Comparison of ENCODE assay signal across 21 cellular contexts in the genomic region with DNA sequence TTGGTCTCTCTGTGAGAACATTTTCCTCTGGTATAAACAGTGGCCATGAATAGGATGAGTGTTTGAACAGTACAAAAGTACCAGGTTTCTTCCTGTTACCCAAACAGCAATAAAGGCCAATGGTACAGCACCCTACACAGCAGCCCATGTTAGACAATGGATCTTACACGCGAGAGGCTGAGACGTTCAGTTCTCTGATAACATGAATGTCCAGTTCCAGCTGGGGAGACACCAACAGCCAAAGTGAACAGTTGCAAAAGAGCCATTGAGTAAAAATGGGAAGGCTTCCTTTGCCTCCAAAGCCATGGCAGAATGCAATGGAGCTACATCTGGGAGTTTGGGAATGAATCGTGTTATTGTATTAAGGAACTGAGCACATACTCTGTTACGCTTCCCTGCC.
DNase-seq lines count a peak whose midpoint lies in the region; ATAC-seq and TF ChIP-seq lines count a peak whose summit lies in the region.
"Had no signal": no experiment of that assay in that cellular context is flagged by ENCODE, and none has a peak within 500 bp of the region (broad histone marks: within the 10 kb centered on the region; RNA-seq: fewer than 3 reads in every experiment).

No MANE protein-coding gene starts in this region.

- no peak overlapping the region for H3K4me3 ChIP-seq in left lung
- H3K4me3 ChIP-seq: colonic mucosa, gastroesophageal sphincter, MG63, neural progenitor cell, tibial nerve had no signal

- DNase-seq in C1 segment of cervical spinal cord (lab: John Stamatoyannopoulos, UW) (peak in 11 of 14 donors; percentile 38 to 79 (median 68)), NCI-H146 treated with DMSO at 0.1 percent for 48 hours (lab: John Stamatoyannopoulos, UW; ENCODE audit: unreplicated experiment) (peak; percentile 99), SHP77 treated with DMSO at 0.1 percent for 48 hours (lab: John Stamatoyannopoulos, UW) (peak; percentile 96), left lung (no peak), UCSD-AML1 (lab: John Stamatoyannopoulos, UW; ENCODE audit: unreplicated experiment) (no peak), activated gamma-delta T cell (lab: John Stamatoyannopoulos, UW) (no peak)
- DNase-seq: activated CD8-positive, alpha-beta T cell treated with anti-CD3 and anti-CD28 coated beads, Interleukin-2, amount 10 ng/mL, durations not matched to agents 7 days and 5 days; amniotic stem cell; Caco-2; colonic mucosa; GF-D8; HCEC 1CT; mesenchymal stem cell; MG63; NCI-H524; stimulated activated CD4-positive, alpha-beta T cell treated with anti-CD3 and anti-CD28 coated beads, Interleukin-4, amount 100 ng/mL, for 24 hours had no signal

- H3K4me1 ChIP-seq in left lung: no peaks in the 10 kb centered on the region
- H3K4me1 ChIP-seq: Caco-2, colonic mucosa, gastroesophageal sphincter, neural progenitor cell, tibial nerve had no signal

- intact Hi-C loops in left lung (cut with DNase I): no loop called here

- H3K9me3 ChIP-seq in left lung: no peaks in the 10 kb centered on the region
- H3K9me3 ChIP-seq: Caco-2, colonic mucosa, gastroesophageal sphincter, tibial nerve had no signal

- no peak for TF ChIP-seq CTCF in left lung (IDR thresholded peaks at IDR 0.05)

- H3K36me3 ChIP-seq in left lung: no peaks in the 10 kb centered on the region
- H3K36me3 ChIP-seq: colonic mucosa, gastroesophageal sphincter, MG63, neural progenitor cell, tibial nerve had no signal

- peak; percentile 75 for ATAC-seq in left lung
- ATAC-seq in GM21360 (IDR thresholded peaks at IDR 0.05; ENCODE audit: unreplicated experiment): no peak
- ATAC-seq in GM21390 (IDR thresholded peaks at IDR 0.05; ENCODE audit: unreplicated experiment): no peak
- ATAC-seq: activated CD8-positive, alpha-beta T cell treated with anti-CD3 and anti-CD28 coated beads, Interleukin-2, amount 10 ng/mL, durations not matched to agents 7 days and 5 days; gastroesophageal sphincter had no signal

- no peak overlapping the region for H3K27ac ChIP-seq in left lung
- H3K27ac ChIP-seq: colonic mucosa, gastroesophageal sphincter, neural progenitor cell, tibial nerve had no signal

- no peaks in the 10 kb centered on the region for H3K27me3 ChIP-seq in left lung
- H3K27me3 ChIP-seq: colonic mucosa, gastroesophageal sphincter, MG63, neural progenitor cell, tibial nerve had no signal

Comparison
In these comparisons a context has a peak if more than half of its experiments do, and no peak if none do; other contexts are left out.
1. DNase-seq: peak in C1 segment of cervical spinal cord (11 of 14), NCI-H146 treated with DMSO at 0.1 percent for 48 hours (single experiment) and SHP77 treated with DMSO at 0.1 percent for 48 hours (single experiment); none in left lung (0 of 2), UCSD-AML1 (single experiment) and activated gamma-delta T cell (single experiment).